In the genomic region with DNA sequence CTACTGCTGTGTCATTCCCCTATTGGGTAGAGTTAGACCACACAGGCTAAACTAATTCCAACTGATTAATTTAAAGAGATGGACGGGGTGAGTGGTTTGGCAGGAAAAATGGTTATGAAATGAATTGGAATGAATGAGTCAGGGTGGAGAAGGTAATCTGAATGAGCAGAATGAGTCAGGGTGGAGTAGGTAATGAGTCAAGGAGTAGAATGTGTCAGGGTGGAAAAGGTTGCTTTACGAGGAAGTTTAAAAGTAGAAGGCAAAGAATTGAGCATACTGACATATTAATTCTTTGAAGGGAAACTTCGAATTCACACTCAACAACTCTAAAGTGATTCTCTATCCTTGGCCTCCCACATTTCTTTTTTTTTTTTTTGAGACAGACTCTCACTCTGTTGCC, we compare ENCODE assay signal across 3 cellular contexts.
TF ChIP-seq lines count a peak whose summit lies in the region.

No MANE protein-coding gene starts in this region.

TF ChIP-seq in SK-N-SH, 30 proteins besides CTCF, POLR2A, EP300 and RAD21:
- TF ChIP-seq TEAD4 (IDR thresholded peaks at IDR 0.05; ENCODE audit: borderline replicate concordance, insufficient read depth) (no peak), EZH2phosphoT487 (IDR thresholded peaks at IDR 0.05; ENCODE audit: borderline replicate concordance, low read depth) (no peak), RCOR1 (IDR thresholded peaks at IDR 0.05; ENCODE audit: low read length) (no peak), SIN3A (IDR thresholded peaks at IDR 0.05; ENCODE audit: borderline replicate concordance, low read depth, low read length) (no peak), FOSL2 (IDR thresholded peaks at IDR 0.05; ENCODE audit: borderline replicate concordance, low read depth) (peak; percentile 81), NFIC (IDR thresholded peaks at IDR 0.05; ENCODE audit: borderline replicate concordance) (peak; percentile 9; the same call in 1 of the 2 replicates), JUND (IDR thresholded peaks at IDR 0.05) (peak; percentile 51)
- TF ChIP-seq, protein P1, sequence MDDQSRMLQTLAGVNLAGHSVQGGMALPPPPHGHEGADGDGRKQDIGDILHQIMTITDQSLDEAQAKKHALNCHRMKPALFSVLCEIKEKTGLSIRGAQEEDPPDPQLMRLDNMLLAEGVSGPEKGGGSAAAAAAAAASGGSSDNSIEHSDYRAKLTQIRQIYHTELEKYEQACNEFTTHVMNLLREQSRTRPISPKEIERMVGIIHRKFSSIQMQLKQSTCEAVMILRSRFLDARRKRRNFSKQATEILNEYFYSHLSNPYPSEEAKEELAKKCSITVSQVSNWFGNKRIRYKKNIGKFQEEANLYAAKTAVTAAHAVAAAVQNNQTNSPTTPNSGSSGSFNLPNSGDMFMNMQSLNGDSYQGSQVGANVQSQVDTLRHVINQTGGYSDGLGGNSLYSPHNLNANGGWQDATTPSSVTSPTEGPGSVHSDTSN (IDR thresholded peaks at IDR 0.05): peak; percentile 47; the same call in 1 of the 2 replicates

TF ChIP-seq in SK-N-SH treated with all-trans-retinoic acid at 6 μM for 48 hours, 23 proteins besides CTCF, POLR2A, EP300 and RAD21:
- TF ChIP-seq ZFP3 (CRISPR knock-in tag; IDR thresholded peaks at IDR 0.05) (no peak), CSDC2 (CRISPR knock-in tag; IDR thresholded peaks at IDR 0.05) (no peak), ZNF565 (CRISPR knock-in tag; conservative IDR thresholded peaks at IDR 0.05; ENCODE audit: low read depth) (no peak)
- TF ChIP-seq, protein P2, sequence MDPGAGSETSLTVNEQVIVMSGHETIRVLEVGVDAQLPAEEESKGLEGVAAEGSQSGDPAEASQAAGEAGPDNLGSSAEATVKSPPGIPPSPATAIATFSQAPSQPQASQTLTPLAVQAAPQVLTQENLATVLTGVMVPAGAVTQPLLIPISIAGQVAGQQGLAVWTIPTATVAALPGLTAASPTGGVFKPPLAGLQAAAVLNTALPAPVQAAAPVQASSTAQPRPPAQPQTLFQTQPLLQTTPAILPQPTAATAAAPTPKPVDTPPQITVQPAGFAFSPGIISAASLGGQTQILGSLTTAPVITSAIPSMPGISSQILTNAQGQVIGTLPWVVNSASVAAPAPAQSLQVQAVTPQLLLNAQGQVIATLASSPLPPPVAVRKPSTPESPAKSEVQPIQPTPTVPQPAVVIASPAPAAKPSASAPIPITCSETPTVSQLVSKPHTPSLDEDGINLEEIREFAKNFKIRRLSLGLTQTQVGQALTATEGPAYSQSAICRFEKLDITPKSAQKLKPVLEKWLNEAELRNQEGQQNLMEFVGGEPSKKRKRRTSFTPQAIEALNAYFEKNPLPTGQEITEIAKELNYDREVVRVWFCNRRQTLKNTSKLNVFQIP (CRISPR knock-in tag; IDR thresholded peaks at IDR 0.05; ENCODE audit: borderline replicate concordance, low read depth): no peak
- TF ChIP-seq, protein P3, sequence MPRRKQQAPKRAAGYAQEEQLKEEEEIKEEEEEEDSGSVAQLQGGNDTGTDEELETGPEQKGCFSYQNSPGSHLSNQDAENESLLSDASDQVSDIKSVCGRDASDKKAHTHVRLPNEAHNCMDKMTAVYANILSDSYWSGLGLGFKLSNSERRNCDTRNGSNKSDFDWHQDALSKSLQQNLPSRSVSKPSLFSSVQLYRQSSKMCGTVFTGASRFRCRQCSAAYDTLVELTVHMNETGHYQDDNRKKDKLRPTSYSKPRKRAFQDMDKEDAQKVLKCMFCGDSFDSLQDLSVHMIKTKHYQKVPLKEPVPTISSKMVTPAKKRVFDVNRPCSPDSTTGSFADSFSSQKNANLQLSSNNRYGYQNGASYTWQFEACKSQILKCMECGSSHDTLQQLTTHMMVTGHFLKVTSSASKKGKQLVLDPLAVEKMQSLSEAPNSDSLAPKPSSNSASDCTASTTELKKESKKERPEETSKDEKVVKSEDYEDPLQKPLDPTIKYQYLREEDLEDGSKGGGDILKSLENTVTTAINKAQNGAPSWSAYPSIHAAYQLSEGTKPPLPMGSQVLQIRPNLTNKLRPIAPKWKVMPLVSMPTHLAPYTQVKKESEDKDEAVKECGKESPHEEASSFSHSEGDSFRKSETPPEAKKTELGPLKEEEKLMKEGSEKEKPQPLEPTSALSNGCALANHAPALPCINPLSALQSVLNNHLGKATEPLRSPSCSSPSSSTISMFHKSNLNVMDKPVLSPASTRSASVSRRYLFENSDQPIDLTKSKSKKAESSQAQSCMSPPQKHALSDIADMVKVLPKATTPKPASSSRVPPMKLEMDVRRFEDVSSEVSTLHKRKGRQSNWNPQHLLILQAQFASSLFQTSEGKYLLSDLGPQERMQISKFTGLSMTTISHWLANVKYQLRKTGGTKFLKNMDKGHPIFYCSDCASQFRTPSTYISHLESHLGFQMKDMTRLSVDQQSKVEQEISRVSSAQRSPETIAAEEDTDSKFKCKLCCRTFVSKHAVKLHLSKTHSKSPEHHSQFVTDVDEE (CRISPR knock-in tag; IDR thresholded peaks at IDR 0.05): no peak
TF ChIP-seq in SK-N-SH treated with all-trans-retinoic acid at 6 μM for 48 hours: peak in this region for 0.

TF ChIP-seq in endothelial cell of umbilical vein, 7 proteins besides CTCF, POLR2A, EP300 and RAD21:
- TF ChIP-seq, protein P4, sequence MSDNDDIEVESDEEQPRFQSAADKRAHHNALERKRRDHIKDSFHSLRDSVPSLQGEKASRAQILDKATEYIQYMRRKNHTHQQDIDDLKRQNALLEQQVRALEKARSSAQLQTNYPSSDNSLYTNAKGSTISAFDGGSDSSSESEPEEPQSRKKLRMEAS (IDR thresholded peaks at IDR 0.05; ENCODE audit: insufficient read depth, insufficient read length): no peak
- no peak for TF ChIP-seq POLR2AphosphoS5 (IDR thresholded peaks at IDR 0.05; ENCODE audit: insufficient read depth, low read depth, low read length)
- TF ChIP-seq FOS (IDR thresholded peaks at IDR 0.05; ENCODE audit: borderline replicate concordance, insufficient read depth, low read length): peak; percentile 75
- TF ChIP-seq JUN (IDR thresholded peaks at IDR 0.05; ENCODE audit: borderline replicate concordance, insufficient read depth, insufficient read length, low read depth): no peak
- TF ChIP-seq GATA2 (IDR thresholded peaks at IDR 0.05; ENCODE audit: insufficient read depth, insufficient read length, low read depth, low read length): no peak
- no peak for TF ChIP-seq EZH2 (IDR thresholded peaks at IDR 0.05; ENCODE audit: borderline replicate concordance, low read depth, low read length, severe bottlenecking)
- TF ChIP-seq MYC (IDR thresholded peaks at IDR 0.05; ENCODE audit: low read depth, low read length): no peak
TF ChIP-seq in endothelial cell of umbilical vein: peak in this region for 1.
